ENCODE assay signal across 5 cellular contexts in the genomic region with DNA sequence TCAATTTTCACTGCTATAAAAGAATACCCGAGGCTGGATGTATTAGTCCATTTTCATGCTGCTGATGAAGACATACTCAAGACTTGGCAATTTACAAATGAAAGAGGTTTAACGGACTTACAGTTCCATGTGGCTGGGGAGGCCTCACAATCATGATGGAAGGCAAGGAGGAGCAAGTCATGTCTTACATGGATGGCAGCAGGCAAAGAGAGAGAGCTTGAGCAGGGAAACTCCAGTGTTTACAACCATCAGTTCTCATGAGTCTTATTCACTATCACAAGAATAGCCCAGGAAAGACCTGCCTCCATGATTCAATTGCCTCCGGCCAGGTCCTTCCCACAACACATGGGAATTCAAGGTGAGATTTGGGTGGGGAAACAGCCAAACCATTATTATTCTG.
DNase-seq lines count a peak whose midpoint lies in the region; ATAC-seq, FAIRE-seq and TF ChIP-seq lines count a peak whose summit lies in the region.
"Not testable (repeated sequence)": the region's sequence is repeated elsewhere in the genome, so short reads cannot be mapped to it uniquely, and the experiment has no call there.

No MANE protein-coding gene starts in this region.

- not testable (repeated sequence) for H3K27ac ChIP-seq in HEK293 (ENCODE audit: extremely low read depth, low read depth, low read length); K562 (ENCODE audit: extremely low read depth, low read depth, low read length); HepG2 (ENCODE audit: extremely low read length, insufficient read depth, low read length)
- peak overlapping the region; percentile 0 for H3K27ac ChIP-seq in colonic mucosa

- peaks cover 10% of the 10 kb centered on the region; the same call in 2 of the 3 replicates for H3K79me2 ChIP-seq in K562 (ENCODE audit: control insufficient read depth, insufficient read depth, low read length)
- not testable (repeated sequence) for H3K79me2 ChIP-seq in HepG2 (ENCODE audit: insufficient read depth, low read length)

- not testable (repeated sequence) for H3K9ac ChIP-seq in K562 (ENCODE audit: insufficient read depth in 1 of 2, low read depth in 2 of 2, low read length in 2 of 2); colonic mucosa (ENCODE audit: low read depth in 2 of 2, low read length in 2 of 2); HepG2 (ENCODE audit: insufficient read depth, low read depth, low read length)

- TF ChIP-seq CTCF in HEK293 (tag by site-specific recombination; IDR thresholded peaks at IDR 0.05); K562 (IDR thresholded peaks at IDR 0.05 in 2 of 3, conservative IDR thresholded peaks at IDR 0.05 in 1 of 3; ENCODE audit: insufficient read depth in 2 of 3, low read depth in 1 of 3, low read length in 3 of 3); colonic mucosa (IDR thresholded peaks at IDR 0.05); endothelial cell (IDR thresholded peaks at IDR 0.05; ENCODE audit: unreplicated experiment); HepG2 (CRISPR knock-in tag; IDR thresholded peaks at IDR 0.05): not testable (repeated sequence)

- not testable (repeated sequence) for H3K9me1 ChIP-seq in K562 (ENCODE audit: control insufficient read depth, insufficient read depth, low read length)

- TF ChIP-seq POLR2A in K562 (conservative IDR thresholded peaks at IDR 0.05); HepG2 (IDR thresholded peaks at IDR 0.05; ENCODE audit: insufficient read depth in 1 of 2, low read depth in 2 of 2, low read length in 2 of 2): not testable (repeated sequence)

- TF ChIP-seq EP300 in K562 (IDR thresholded peaks at IDR 0.05; ENCODE audit: low read length); HepG2 (IDR thresholded peaks at IDR 0.05; ENCODE audit: low read depth in 2 of 2, low read length in 2 of 2); HepG2 (CRISPR knock-in tag; IDR thresholded peaks at IDR 0.05; ENCODE audit: borderline replicate concordance): not testable (repeated sequence)

- not testable (repeated sequence) for H3K27me3 ChIP-seq in K562 (ENCODE audit: control insufficient read depth in 2 of 2, insufficient read depth in 2 of 2, low read length in 2 of 2); colonic mucosa; HepG2 (ENCODE audit: control insufficient read depth in 1 of 2, insufficient read depth in 2 of 2, low read length in 2 of 2)

- POLR2A ChIA-PET in HEK293 (lab: Yijun Ruan, JAX); K562 (lab: Yijun Ruan, JAX); HepG2 (lab: Yijun Ruan, JAX): not testable (repeated sequence)

- H3K4me1 ChIP-seq in HEK293 (ENCODE audit: control insufficient read depth, insufficient read depth, low read length); K562 (replicated peaks in 1 of 2; ENCODE audit: control insufficient read depth in 2 of 2, insufficient read depth in 2 of 2, low read length in 2 of 2); colonic mucosa: not testable (repeated sequence)
- peaks cover 16% of the 10 kb centered on the region for H3K4me1 ChIP-seq in HepG2 (ENCODE audit: insufficient read depth, low read length)

- not testable (repeated sequence) for H3K4me3 ChIP-seq in HEK293 (ENCODE audit: low read depth, low read length); K562; colonic mucosa; HepG2 (replicated peaks in 1 of 3; ENCODE audit: insufficient read depth in 1 of 3, low read depth in 2 of 3, low read length in 3 of 3)

- not testable (repeated sequence) for H3K27me3 Mint-ChIP-seq in endothelial cell (ENCODE audit: unreplicated experiment)

- not testable (repeated sequence) for H3K36me3 ChIP-seq in HEK293 (ENCODE audit: control insufficient read depth in 2 of 2, insufficient read depth in 1 of 2, low read length in 2 of 2); colonic mucosa; HepG2 (replicated peaks in 1 of 2; ENCODE audit: control insufficient read depth in 1 of 2, insufficient read depth in 2 of 2, low read length in 2 of 2)
- peaks cover 12% of the 10 kb centered on the region; the same call in 2 of the 3 replicates for H3K36me3 ChIP-seq in K562 (ENCODE audit: control insufficient read depth, insufficient read depth, low read length)

- CTCF ChIA-PET in HEK293 (lab: Yijun Ruan, JAX): interaction anchor here (1.1 kb wide), 1 partner anchor 372 kb away, joined by 3 read pairs; no protein-coding TSS in a partner anchor
- CTCF ChIA-PET in K562 (lab: Yijun Ruan, JAX; ENCODE audit: low intra/inter-chr PET ratio); HepG2 (lab: Yijun Ruan, JAX; ENCODE audit: low intra/inter-chr PET ratio, low total read pairs): not testable (repeated sequence)

- not testable (repeated sequence) for ATAC-seq in K562, HepG2

- intact Hi-C loops in K562 (cut with micrococcal nuclease); colonic mucosa (cut with DNase I); HepG2 (cut with micrococcal nuclease; ENCODE audit: unreplicated experiment): not testable (repeated sequence)

- H2AFZ ChIP-seq in K562 (ENCODE audit: low read depth, low read length); HepG2 (ENCODE audit: low read length): not testable (repeated sequence)

- H3K9me3 ChIP-seq in HEK293 (ENCODE audit: control insufficient read depth, insufficient read depth, low read depth, low read length); K562 (replicated peaks; ENCODE audit: control insufficient read depth, insufficient read depth, low read depth, low read length); colonic mucosa: not testable (repeated sequence)
- H3K9me3 ChIP-seq in HepG2 (ENCODE audit: low read length): peaks cover 11% of the 10 kb centered on the region; the same call in 1 of the 2 replicates

- DNase-seq in K562 (ENCODE audit: extremely low read depth in 1 of 4, low spot score in 3 of 4); colonic mucosa; endothelial cell (ENCODE audit: low spot score); HepG2 (ENCODE audit: low spot score): not testable (repeated sequence)

- not testable (repeated sequence) for H3K27ac Mint-ChIP-seq in endothelial cell (ENCODE audit: unreplicated experiment)

- not testable (repeated sequence) for BruUV-seq in K562 (replicated peaks; lab: Mats Ljungman, UMichigan); HepG2 (replicated peaks; lab: Mats Ljungman, UMichigan)

- H3K4me2 ChIP-seq in K562 (ENCODE audit: insufficient read depth, low read length); HepG2 (ENCODE audit: low read depth, low read length): not testable (repeated sequence)

- H3K4me3 Mint-ChIP-seq in endothelial cell (ENCODE audit: unreplicated experiment): peak overlapping the region; percentile 68

- TF ChIP-seq RAD21 in K562 (CRISPR knock-in tag; conservative IDR thresholded peaks at IDR 0.05 in 1 of 2, IDR thresholded peaks at IDR 0.05 in 1 of 2); HepG2 (CRISPR knock-in tag; IDR thresholded peaks at IDR 0.05): not testable (repeated sequence)

- H3K36me3 Mint-ChIP-seq in endothelial cell (ENCODE audit: low read depth, unreplicated experiment): peaks cover 60% of the 10 kb centered on the region

- H3K9me3 Mint-ChIP-seq in endothelial cell (ENCODE audit: unreplicated experiment): peaks cover 21% of the 10 kb centered on the region

- WGBS in K562 (ENCODE audit: insufficient coverage, low coverage, missing lambda C conversion rate): 64% methylated on average over 2 of the region's 3 CpGs
- WGBS in HepG2 (ENCODE audit: low lambda C conversion rate): 98% methylated on average over 3 of the region's 3 CpGs

- H4K20me1 ChIP-seq in K562 (replicated peaks; ENCODE audit: control insufficient read depth, insufficient read depth, low read length); HepG2 (ENCODE audit: insufficient read depth, low read length): not testable (repeated sequence)

- H3K4me1 Mint-ChIP-seq in endothelial cell (ENCODE audit: unreplicated experiment): not testable (repeated sequence)

- in situ Hi-C loops in K562 (cut with MboI); HepG2 (cut with HindIII; ENCODE audit: extremely low pct_ligation_motif_present, low pct_unique_long_range_greater_than_20kb): not testable (repeated sequence)

- not testable (repeated sequence) for FAIRE-seq in K562 (lab: Jason Lieb, UNC); HepG2 (lab: Jason Lieb, UNC)

TF ChIP-seq in HEK293, 187 proteins besides CTCF, POLR2A, EP300 and RAD21:
- TF ChIP-seq SETDB1 (IDR thresholded peaks at IDR 0.05; ENCODE audit: insufficient read length, low read length): peak; percentile 14

TF ChIP-seq in HepG2, 621 proteins besides CTCF, POLR2A, EP300 and RAD21:
- TF ChIP-seq ZNF431 (CRISPR knock-in tag; IDR thresholded peaks at IDR 0.05; ENCODE audit: borderline replicate concordance, low read depth): peak; percentile 82
